ENCODE assay signal across 18 cellular contexts in the genomic region with DNA sequence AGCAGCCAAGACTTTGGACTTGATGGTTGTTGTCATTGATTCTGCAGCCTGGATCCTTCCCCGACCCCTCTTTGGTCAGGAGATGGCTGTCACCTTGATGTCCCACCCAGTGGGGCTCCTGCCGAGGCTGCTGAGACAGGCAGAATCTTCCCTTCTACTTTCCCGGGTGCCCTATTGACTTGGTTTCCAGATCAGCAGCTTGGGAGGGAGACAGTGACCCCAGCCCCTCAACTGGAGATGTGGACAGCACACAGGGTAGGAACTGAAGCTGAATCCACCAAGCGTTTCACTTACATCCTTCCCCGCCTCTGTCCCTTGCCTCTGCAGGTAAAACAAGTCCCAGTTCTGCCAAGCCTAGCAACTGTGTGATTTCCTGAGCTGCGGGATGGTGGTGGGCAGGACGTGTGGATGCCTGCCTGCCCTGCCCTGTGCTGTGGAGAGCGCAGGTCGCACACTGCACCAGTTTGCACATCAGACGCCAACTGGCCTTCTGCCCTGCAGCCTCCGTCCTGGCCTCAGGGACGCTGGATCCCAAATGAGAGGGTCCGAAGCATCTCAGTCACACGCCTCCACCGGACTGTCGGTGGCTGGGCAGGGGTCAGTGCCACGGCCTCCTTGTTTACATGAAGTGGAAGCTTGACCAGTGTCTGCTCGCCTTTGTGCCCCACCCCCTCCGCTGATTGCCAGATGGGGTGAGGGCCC. TPM values are rescaled to one million over a fixed set of nuclear protein-coding genes. Genes with fewer than 3 reads are reported as not detected.
DNase-seq lines count a peak whose midpoint lies in the region; ATAC-seq and TF ChIP-seq lines count a peak whose summit lies in the region.
"Had no signal": no experiment of that assay in that cellular context is flagged by ENCODE, and none has a peak within 500 bp of the region (broad histone marks: within the 10 kb centered on the region; RNA-seq: fewer than 3 reads in every experiment).

No MANE protein-coding gene starts in this region.

- H3K36me3 Mint-ChIP-seq in nephron (ENCODE audit: low read depth): no peaks in the 10 kb centered on the region
- no peaks in the 10 kb centered on the region for H3K36me3 Mint-ChIP-seq in natural killer cell
- H3K36me3 Mint-ChIP-seq in activated CD4-positive, alpha-beta T cell treated with anti-CD3 and anti-CD28 coated beads, Interleukin-2, amount 10 ng/mL, durations not matched to agents 24 days and 14 days (ENCODE audit: low read depth): no peaks in the 10 kb centered on the region
- H3K36me3 Mint-ChIP-seq: CD8-positive, alpha-beta memory T cell had no signal

- TF ChIP-seq CTCF in nephron (IDR thresholded peaks at IDR 0.05; ENCODE audit: unreplicated experiment in 3 of 3): no peak
- no peak for TF ChIP-seq CTCF in natural killer cell (IDR thresholded peaks at IDR 0.05)

- H3K27ac Mint-ChIP-seq in nephron (peak overlapping the region in 2 of 3 experiments; percentile 28 to 66), natural killer cell (no peak overlapping the region)
- H3K27ac Mint-ChIP-seq in activated CD4-positive, alpha-beta T cell treated with anti-CD3 and anti-CD28 coated beads, Interleukin-2, amount 10 ng/mL, durations not matched to agents 24 days and 14 days: no peak overlapping the region

- H3K4me1 Mint-ChIP-seq in nephron: peaks cover 9% of the 10 kb centered on the region
- H3K4me1 Mint-ChIP-seq in natural killer cell: no peaks in the 10 kb centered on the region
- H3K4me1 Mint-ChIP-seq in activated CD4-positive, alpha-beta T cell treated with anti-CD3 and anti-CD28 coated beads, Interleukin-2, amount 10 ng/mL, durations not matched to agents 24 days and 14 days: peaks cover 9% of the 10 kb centered on the region

- H3K27ac ChIP-seq in KOPT-K1 (ENCODE audit: low read depth, low read length, poor library complexity, severe bottlenecking): peak overlapping the region; percentile 83
- H3K27ac ChIP-seq: A549, KMS-11, SJSA1 had no signal

- no peaks in the 10 kb centered on the region for H3K9me3 ChIP-seq in KOPT-K1 (ENCODE audit: insufficient read depth, low read length, poor library complexity, severe bottlenecking)
- H3K9me3 ChIP-seq: A549, MG63, SJSA1 had no signal

- peaks cover 9% of the 10 kb centered on the region for H3K27me3 Mint-ChIP-seq in nephron (ENCODE audit: low read depth)
- peaks cover 2 to 6% of the 10 kb centered on the region in 2 donors for H3K27me3 Mint-ChIP-seq in natural killer cell (ENCODE audit: low read depth in 2 of 2)
- H3K27me3 Mint-ChIP-seq in activated CD4-positive, alpha-beta T cell treated with anti-CD3 and anti-CD28 coated beads, Interleukin-2, amount 10 ng/mL, durations not matched to agents 24 days and 14 days: no peaks in the 10 kb centered on the region

- DNase-seq in Right ventricle myocardium inferior (ENCODE audit: missing footprints) (peak; percentile 55), left cardiac atrium (no peak), D341Med (ENCODE audit: low spot score) (no peak), natural killer cell (no peak)
- DNase-seq in activated CD4-positive, alpha-beta T cell treated with anti-CD3 and anti-CD28 coated beads, Interleukin-2, amount 10 ng/mL, durations not matched to agents 24 days and 14 days: no peak
- DNase-seq: CD8-positive, alpha-beta memory T cell; DMS79; MG63; NCI-H1092; NCI-H1436 treated with DMSO at 0.1 percent for 48 hours; NCI-H2029; NCI-H2171 had no signal

- H3K36me3 ChIP-seq in KOPT-K1 (ENCODE audit: insufficient read depth, low read length): no peaks in the 10 kb centered on the region
- H3K36me3 ChIP-seq: MG63, SJSA1 had no signal

- intact Hi-C loops in Right ventricle myocardium inferior (cut with DNase I): no loop called here
- intact Hi-C loops in left cardiac atrium (cut with DNase I): loop anchor here (5.0 to 10.0 kb wide), 4 partner anchors 95 to 492 kb away; no protein-coding TSS in a partner anchor
- intact Hi-C loops in natural killer cell (cut with micrococcal nuclease): no loop called here
- intact Hi-C loops in activated CD4-positive, alpha-beta T cell treated with anti-CD3 and anti-CD28 coated beads, Interleukin-2, amount 10 ng/mL, durations not matched to agents 24 days and 14 days (cut with micrococcal nuclease): loop anchor here (10.0 kb wide), 1 partner anchor 405 kb away; no protein-coding TSS in a partner anchor

- H3K4me3 Mint-ChIP-seq in nephron (no peak overlapping the region), natural killer cell (no peak overlapping the region)
- no peak overlapping the region for H3K4me3 Mint-ChIP-seq in activated CD4-positive, alpha-beta T cell treated with anti-CD3 and anti-CD28 coated beads, Interleukin-2, amount 10 ng/mL, durations not matched to agents 24 days and 14 days
- H3K4me3 Mint-ChIP-seq: CD8-positive, alpha-beta memory T cell had no signal

- no peaks in the 10 kb centered on the region for H3K9me3 Mint-ChIP-seq in nephron
- H3K9me3 Mint-ChIP-seq in natural killer cell: no peaks in the 10 kb centered on the region
- no peaks in the 10 kb centered on the region for H3K9me3 Mint-ChIP-seq in activated CD4-positive, alpha-beta T cell treated with anti-CD3 and anti-CD28 coated beads, Interleukin-2, amount 10 ng/mL, durations not matched to agents 24 days and 14 days
- H3K9me3 Mint-ChIP-seq: CD8-positive, alpha-beta memory T cell had no signal

- ATAC-seq in Right ventricle myocardium inferior (no peak), left cardiac atrium (no peak), natural killer cell (no peak)
- ATAC-seq: A549 had no signal

RNA-seq across cellular contexts. Expression of gene FAM83F, which starts 34.6 kb away (rescaled TPM):
- 6.1 TPM for total RNA-seq in Right ventricle myocardium inferior
- total RNA-seq in left cardiac atrium: 1 to 10 TPM; 2.2 to 2.4 TPM
- 1 to 10 TPM in 2 of 3 donors, not detected in 1; 1.0 to 7.5 TPM for total RNA-seq in natural killer cell
- total RNA-seq in activated CD4-positive, alpha-beta T cell treated with anti-CD3 and anti-CD28 coated beads, Interleukin-2, amount 10 ng/mL, durations not matched to agents 24 days and 14 days: 0.17 and 0.23 TPM in 2 replicates
- total RNA-seq: H4, SJSA1 had no signal

Comparison
In these comparisons a context has a peak if more than half of its experiments do, and no peak if none do; other contexts are left out.
1. intact Hi-C loops: an anchor here in left cardiac atrium (5.0 to 10.0 kb wide) and activated CD4-positive, alpha-beta T cell treated with anti-CD3 and anti-CD28 coated beads, Interleukin-2, amount 10 ng/mL, durations not matched to agents 24 days and 14 days (10.0 kb wide); none called in Right ventricle myocardium inferior and natural killer cell.
2. H3K27ac Mint-ChIP-seq: peak in nephron (2 of 3); none in natural killer cell (0 of 2) and activated CD4-positive, alpha-beta T cell treated with anti-CD3 and anti-CD28 coated beads, Interleukin-2, amount 10 ng/mL, durations not matched to agents 24 days and 14 days (single experiment).